21 cellular contexts compared by ENCODE assay signal in the genomic region with DNA sequence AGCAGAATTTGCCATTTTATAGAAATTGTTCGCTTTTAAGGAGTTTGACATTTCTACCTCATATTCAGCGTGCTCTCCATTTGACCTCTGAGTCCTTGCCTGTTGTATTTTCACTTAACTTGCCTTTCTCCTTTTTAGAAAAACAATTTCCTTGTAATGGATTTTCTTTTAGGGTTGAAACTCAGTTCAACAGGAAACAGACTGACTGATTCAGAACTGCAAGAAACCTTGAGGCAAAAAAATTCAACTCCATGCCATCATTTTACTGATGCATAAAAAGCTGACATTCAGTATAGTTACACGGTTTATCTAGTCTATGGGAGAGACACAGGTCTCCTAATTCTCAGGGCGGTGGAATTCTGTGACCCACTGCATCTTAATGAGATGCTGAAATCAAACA. TPM values are rescaled to one million over a fixed set of nuclear protein-coding genes. Genes with fewer than 3 reads are reported as not detected.
DNase-seq lines count a peak whose midpoint lies in the region; ATAC-seq, FAIRE-seq and TF ChIP-seq lines count a peak whose summit lies in the region.
"Had no signal": no experiment of that assay in that cellular context is flagged by ENCODE, and none has a peak within 500 bp of the region (broad histone marks: within the 10 kb centered on the region; RNA-seq: fewer than 3 reads in every experiment).

No MANE protein-coding gene starts in this region.

- no peak for TF ChIP-seq CTCF in nephron (IDR thresholded peaks at IDR 0.05; ENCODE audit: unreplicated experiment in 3 of 3)

- peak overlapping the region in 2 of 3 experiments; percentile 14 to 23 for H3K4me3 Mint-ChIP-seq in nephron
- H3K4me3 Mint-ChIP-seq: CD8-positive, alpha-beta memory T cell; H9 had no signal

- no peaks in the 10 kb centered on the region for H3K9me3 Mint-ChIP-seq in nephron
- H3K9me3 Mint-ChIP-seq: CD8-positive, alpha-beta memory T cell; H9 had no signal

- H3K4me1 Mint-ChIP-seq in nephron = peaks cover 20% of the 10 kb centered on the region
- H3K4me1 Mint-ChIP-seq: CD8-positive, alpha-beta memory T cell; H9 had no signal

- H3K36me3 Mint-ChIP-seq in nephron (ENCODE audit: low read depth) = no peaks in the 10 kb centered on the region
- H3K36me3 Mint-ChIP-seq: CD8-positive, alpha-beta memory T cell had no signal

- no peak for DNase-seq in H54 (ENCODE audit: insufficient read length, low spot score)
- DNase-seq in RPMI7951 (ENCODE audit: low read depth) = peak; percentile 34
- DNase-seq in UCSD-AML1 (lab: John Stamatoyannopoulos, UW; ENCODE audit: unreplicated experiment) = no peak
- no peak for DNase-seq in NCI-H345 (lab: John Stamatoyannopoulos, UW)
- no peak for DNase-seq in posterior cingulate gyrus
- DNase-seq: CD8-positive, alpha-beta memory T cell; DMS79 treated with DMSO at 0.1 percent for 48 hours; H9; IMR-90; NCI-H1092; NCI-H1436 treated with DMSO at 0.1 percent for 48 hours; NCI-H2029; NCI-H446; NCI-H69; SHP77; SK-N-SH had no signal

- peak; percentile 79 for FAIRE-seq in H54 (lab: Jason Lieb, UNC)
- FAIRE-seq: HTR-8/SVneo, RCC 7860 had no signal

- intact Hi-C loops in posterior cingulate gyrus (cut with DNase I) = no loop called here

- H3K27ac Mint-ChIP-seq in nephron = peak overlapping the region; percentile 24 to 87 (median 83)
- H3K27ac Mint-ChIP-seq: H9 had no signal

- ATAC-seq in esophagus mucosa = peak; percentile 46
- no peak for ATAC-seq in HG02938 (IDR thresholded peaks at IDR 0.05; ENCODE audit: unreplicated experiment)

- H3K27me3 Mint-ChIP-seq in nephron (ENCODE audit: low read depth) = no peaks in the 10 kb centered on the region

- no peak for TF ChIP-seq POLR2A in H54 (IDR thresholded peaks at IDR 0.05; ENCODE audit: low read depth, low read length)

RNA-seq across cellular contexts. Expression of gene MRPS30, which starts 59.8 kb away (rescaled TPM):
- total RNA-seq in RPMI7951 (2014; rRNA removed; shearing (Covaris generic)) = 43.1 and 51.9 TPM in 2 replicates
- total RNA-seq in esophagus mucosa = 32.0 TPM
